In genomic region chr4:101347267-101347556, GRCh38 we compare ENCODE assay signal across 1 cellular context.
A peak's percentile ranks its signal among the peaks of the same experiment; 100 is the strongest.
TF ChIP-seq lines count a peak whose summit lies in the region.

Gene PPP3CA, minus strand, starts transcription at chr4:101347526.

TF ChIP-seq in HepG2, 621 proteins besides CTCF, POLR2A, EP300 and RAD21 (continued from another document and continues in another):
- TF ChIP-seq AKNA (CRISPR knock-in tag; IDR thresholded peaks at IDR 0.05; ENCODE audit: borderline replicate concordance) = no peak
- TF ChIP-seq FLYWCH1 (CRISPR knock-in tag; IDR thresholded peaks at IDR 0.05) = no peak
- no peak for TF ChIP-seq ZSCAN22 (CRISPR knock-in tag; IDR thresholded peaks at IDR 0.05)
- TF ChIP-seq MAZ (IDR thresholded peaks at IDR 0.05; ENCODE audit: borderline replicate concordance, low read depth, low read length) = no peak
- peak; percentile 57; the same call in 1 of the 2 replicates for TF ChIP-seq MAZ (CRISPR knock-in tag; IDR thresholded peaks at IDR 0.05; ENCODE audit: low read depth)
- no peak for TF ChIP-seq ZBTB42 (CRISPR knock-in tag; IDR thresholded peaks at IDR 0.05)
- TF ChIP-seq ZNF564 (CRISPR knock-in tag; IDR thresholded peaks at IDR 0.05) = peak; percentile 40; the same call in 1 of the 2 replicates
- no peak for TF ChIP-seq PHF8 (CRISPR knock-in tag; IDR thresholded peaks at IDR 0.05)
- no peak for TF ChIP-seq ZNF883 (CRISPR knock-in tag; IDR thresholded peaks at IDR 0.05; ENCODE audit: not compliant biosample characterization)
- no peak for TF ChIP-seq CCDC6 (CRISPR knock-in tag; IDR thresholded peaks at IDR 0.05)
- TF ChIP-seq PRMT3 (CRISPR knock-in tag; IDR thresholded peaks at IDR 0.05; ENCODE audit: borderline replicate concordance, low read depth) = no peak
- no peak for TF ChIP-seq ZNF143 (CRISPR knock-in tag; IDR thresholded peaks at IDR 0.05)
- TF ChIP-seq RBM39 (IDR thresholded peaks at IDR 0.05; ENCODE audit: low read depth, low read length, poor library complexity, severe bottlenecking) = no peak
- TF ChIP-seq SRY (CRISPR knock-in tag; IDR thresholded peaks at IDR 0.05) = no peak
- no peak for TF ChIP-seq NR0B2 (CRISPR knock-in tag; IDR thresholded peaks at IDR 0.05)
- TF ChIP-seq U2AF2 (IDR thresholded peaks at IDR 0.05; ENCODE audit: low read depth, low read length) = no peak
- no peak for TF ChIP-seq ZFP41 (CRISPR knock-in tag; IDR thresholded peaks at IDR 0.05; ENCODE audit: borderline replicate concordance)
- TF ChIP-seq NCOR1 (IDR thresholded peaks at IDR 0.05; ENCODE audit: borderline replicate concordance, low read length) = no peak
- no peak for TF ChIP-seq ZNF607 (CRISPR knock-in tag; IDR thresholded peaks at IDR 0.05; ENCODE audit: borderline replicate concordance)
- TF ChIP-seq ZNF567 (CRISPR knock-in tag; IDR thresholded peaks at IDR 0.05; ENCODE audit: borderline replicate concordance) = no peak
- no peak; the same call in 1 of the 2 replicates for TF ChIP-seq DZIP1 (CRISPR knock-in tag; IDR thresholded peaks at IDR 0.05)
- no peak for TF ChIP-seq ZGPAT (CRISPR knock-in tag; IDR thresholded peaks at IDR 0.05)
- TF ChIP-seq ZNF329 (CRISPR knock-in tag; IDR thresholded peaks at IDR 0.05; ENCODE audit: low read depth) = no peak
- no peak for TF ChIP-seq RELA (CRISPR knock-in tag; IDR thresholded peaks at IDR 0.05)
- TF ChIP-seq THAP9 (CRISPR knock-in tag; IDR thresholded peaks at IDR 0.05; ENCODE audit: borderline replicate concordance) = no peak
- TF ChIP-seq SIN3A (IDR thresholded peaks at IDR 0.05; ENCODE audit: borderline replicate concordance, low read depth, low read length) = no peak
- 0 out of 2 replicates have a peak, but pooled peaks have one; percentile 51 for TF ChIP-seq ZNF784 (CRISPR knock-in tag; IDR thresholded peaks at IDR 0.05; ENCODE audit: borderline replicate concordance)
- no peak for TF ChIP-seq ZSCAN9 (CRISPR knock-in tag; IDR thresholded peaks at IDR 0.05; ENCODE audit: borderline replicate concordance)
- TF ChIP-seq NR1H2 (CRISPR knock-in tag; IDR thresholded peaks at IDR 0.05; ENCODE audit: borderline replicate concordance, low read depth) = 0 out of 2 replicates have a peak, but pooled peaks have one; percentile 51
- no peak for TF ChIP-seq ZNF160 (CRISPR knock-in tag; IDR thresholded peaks at IDR 0.05)
- no peak for TF ChIP-seq ZHX2 (IDR thresholded peaks at IDR 0.05; ENCODE audit: low read depth)
- TF ChIP-seq ZHX2 (CRISPR knock-in tag; IDR thresholded peaks at IDR 0.05; ENCODE audit: borderline replicate concordance) = no peak
- no peak for TF ChIP-seq ZNF878 (CRISPR knock-in tag; IDR thresholded peaks at IDR 0.05)
- TF ChIP-seq ZFP62 (CRISPR knock-in tag; IDR thresholded peaks at IDR 0.05) = no peak
- no peak for TF ChIP-seq TFDP1 (CRISPR knock-in tag; IDR thresholded peaks at IDR 0.05; ENCODE audit: borderline replicate concordance)
